ENCODE assay signal across 8 cellular contexts in genomic region chr17:61534414-61534813, GRCh38. TPM values are rescaled to one million over a fixed set of nuclear protein-coding genes. Genes with fewer than 3 reads are reported as not detected.
"Had no signal": no experiment of that assay in that cellular context is flagged by ENCODE, and none has a peak within 500 bp of the region (broad histone marks: within the 10 kb centered on the region; RNA-seq: fewer than 3 reads in every experiment).

No MANE protein-coding gene starts in this region.

- H2AFZ ChIP-seq: GM23338 had no signal

- DNase-seq: H9, HCEC 1CT, IMR-90 had no signal

- FAIRE-seq: H1, H54, HTR-8/SVneo had no signal

- H3K9me3 Mint-ChIP-seq: GM23338, H9 had no signal

- H3K4me3 ChIP-seq: GM23338 had no signal

- H3K27ac Mint-ChIP-seq: GM23338, H9 had no signal

- H3K4me3 Mint-ChIP-seq: GM23338, H9 had no signal

- H3K4me2 ChIP-seq: GM23338 had no signal

RNA-seq across cellular contexts. Expression of gene NACA2, which starts 56.6 kb away (rescaled TPM):
- total RNA-seq: GM23338, H1, H9, HT-29, IMR-90 had no signal
- polyA plus RNA-seq: H1, IMR-90 had no signal
